In genomic region chr3:197349368-197349767, GRCh38 we compare ENCODE assay signal across 21 cellular contexts.
"Had no signal": no experiment of that assay in that cellular context is flagged by ENCODE, and none has a peak within 500 bp of the region (broad histone marks: within the 10 kb centered on the region; RNA-seq: fewer than 3 reads in every experiment).

No MANE protein-coding gene starts in this region.

- H3K27ac Mint-ChIP-seq: activated CD8-positive, alpha-beta T cell treated with anti-CD3 and anti-CD28 coated beads for 36 hours; activated naive CD8-positive, alpha-beta T cell treated with anti-CD3 and anti-CD28 coated beads, Interleukin-2, amount 10 ng/mL, durations not matched to agents 7 days and 5 days; activated T-helper 2 cell treated with anti-CD3 and anti-CD28 coated beads, Interferon-gamma antibody, Interleukin-2, Interleukin-4, amounts not matched to agents 10 μg/mL and 5 μg/mL and 100 μg/mL, durations not matched to agents 14 hours and 24 hours and 36 hours; nephron; progenitor cell of endocrine pancreas; T-cell had no signal

- DNase-seq: activated CD4-positive, alpha-beta T cell treated with anti-CD3 and anti-CD28 coated beads for 48 hours; activated CD4-positive, CD25-positive, alpha-beta regulatory T cell; activated CD8-positive, alpha-beta T cell treated with anti-CD3 and anti-CD28 coated beads for 36 hours; activated naive CD4-positive, alpha-beta T cell treated with Interleukin-2 at 50 U/mL for 16 hours; activated naive CD8-positive, alpha-beta T cell treated with anti-CD3 and anti-CD28 coated beads, Interleukin-2, amount 10 ng/mL, durations not matched to agents 7 days and 5 days; activated T-cell treated with anti-CD3 and anti-CD28 coated beads, Interleukin-2, amount 50 U/mL, for 1 hour; cortex of kidney; effector CD4-positive, alpha-beta T cell; heart left ventricle; left cardiac atrium; nucleus accumbens; stimulated activated CD4-positive, alpha-beta T cell treated with anti-CD3 and anti-CD28 coated beads, Interleukin-2, amount 100 ng/mL, for 24 hours; stimulated activated naive CD4-positive, alpha-beta T cell treated with Interleukin-2 at 50 U/mL for 16 hours; T-cell had no signal

- H3K36me3 ChIP-seq: gastroesophageal sphincter, heart left ventricle, tibial nerve, vagina had no signal

- H3K9me3 Mint-ChIP-seq: activated CD8-positive, alpha-beta T cell treated with anti-CD3 and anti-CD28 coated beads for 36 hours; activated naive CD8-positive, alpha-beta T cell treated with anti-CD3 and anti-CD28 coated beads, Interleukin-2, amount 10 ng/mL, durations not matched to agents 7 days and 5 days; activated T-helper 2 cell treated with anti-CD3 and anti-CD28 coated beads, Interferon-gamma antibody, Interleukin-2, Interleukin-4, amounts not matched to agents 10 μg/mL and 5 μg/mL and 100 μg/mL, durations not matched to agents 14 hours and 24 hours and 36 hours; nephron; T-cell had no signal

- H3K36me3 Mint-ChIP-seq: activated naive CD8-positive, alpha-beta T cell treated with anti-CD3 and anti-CD28 coated beads, Interleukin-2, amount 10 ng/mL, durations not matched to agents 7 days and 5 days; T-cell had no signal

- H3K4me3 ChIP-seq: gastroesophageal sphincter, heart left ventricle, tibial nerve, vagina had no signal

- H3K4me3 Mint-ChIP-seq: activated CD8-positive, alpha-beta T cell treated with anti-CD3 and anti-CD28 coated beads for 36 hours; activated naive CD8-positive, alpha-beta T cell treated with anti-CD3 and anti-CD28 coated beads, Interleukin-2, amount 10 ng/mL, durations not matched to agents 7 days and 5 days; nephron; T-cell had no signal

- H3K27me3 ChIP-seq: gastroesophageal sphincter, heart left ventricle, tibial nerve, vagina had no signal

- ATAC-seq: activated CD8-positive, alpha-beta T cell treated with anti-CD3 and anti-CD28 coated beads for 36 hours; esophagus mucosa; gastroesophageal sphincter; heart left ventricle; left cardiac atrium; T-cell had no signal

- H3K9me3 ChIP-seq: gastroesophageal sphincter, heart left ventricle, tibial nerve, vagina had no signal

- H3K4me1 Mint-ChIP-seq: activated naive CD8-positive, alpha-beta T cell treated with anti-CD3 and anti-CD28 coated beads, Interleukin-2, amount 10 ng/mL, durations not matched to agents 7 days and 5 days had no signal

- H3K27ac ChIP-seq: gastroesophageal sphincter, heart left ventricle, tibial nerve, vagina had no signal
